8 cellular contexts compared by ENCODE assay signal in genomic region chr18:22813648-22814328, GRCh38.
DNase-seq lines count a peak whose midpoint lies in the region; ATAC-seq and TF ChIP-seq lines count a peak whose summit lies in the region.

No MANE protein-coding gene starts in this region.

- no peaks in the 10 kb centered on the region for H3K4me1 Mint-ChIP-seq in T-helper 2 cell treated with Interferon-gamma antibody and Interleukin-4, amounts not matched to agents 5 μg/mL and 100 μg/mL, for 36 hours (ENCODE audit: low read depth)

- peak; percentile 58 to 72 (median 65) for TF ChIP-seq CTCF in uterus (IDR thresholded peaks at IDR 0.05)

- no peak overlapping the region for H3K4me3 ChIP-seq in uterus

- H3K27me3 ChIP-seq in uterus: no peaks in the 10 kb centered on the region

- H3K4me1 ChIP-seq in uterus: no peaks in the 10 kb centered on the region

- peak; percentile 40 for DNase-seq in NCI-H2196 (lab: John Stamatoyannopoulos, UW; ENCODE audit: unreplicated experiment)
- no peak for DNase-seq in NCI-H2196 treated with DMSO at 0.1 percent for 48 hours (lab: John Stamatoyannopoulos, UW; ENCODE audit: unreplicated experiment)
- DNase-seq in SK-N-DZ (ENCODE audit: low spot score): peak; percentile 27
- DNase-seq in left ventricle myocardium superior: no peak
- no peak for DNase-seq in uterus
- no peak for DNase-seq in T-helper 2 cell treated with Interferon-gamma antibody and Interleukin-4, amounts not matched to agents 5 μg/mL and 100 μg/mL, for 36 hours (ENCODE audit: low spot score)

- no peak overlapping the region for H3K4me3 Mint-ChIP-seq in T-helper 2 cell treated with Interferon-gamma antibody and Interleukin-4, amounts not matched to agents 5 μg/mL and 100 μg/mL, for 36 hours

- no peaks in the 10 kb centered on the region for H3K9me3 ChIP-seq in uterus

- no peak for TF ChIP-seq POLR2A in uterus (IDR thresholded peaks at IDR 0.05)

- peaks cover 24% of the 10 kb centered on the region for H3K27me3 Mint-ChIP-seq in T-helper 2 cell treated with Interferon-gamma antibody and Interleukin-4, amounts not matched to agents 5 μg/mL and 100 μg/mL, for 36 hours (ENCODE audit: low read depth)

- ATAC-seq in HG03175 (IDR thresholded peaks at IDR 0.05; ENCODE audit: unreplicated experiment) (peak; percentile 50), left ventricle myocardium superior (peak; percentile 40)
- no peak for ATAC-seq in activated CD4-positive, CD25-positive, alpha-beta regulatory T cell treated with anti-CD3 and anti-CD28 coated beads, Interleukin-2, amount 50 U/mL, for 24 hours

- intact Hi-C loops in left ventricle myocardium superior (cut with micrococcal nuclease) (no loop called here), uterus (cut with DNase I; ENCODE audit: low total_unique reads) (loop anchor here (10.0 kb wide), 1 partner anchor 171 kb away; no protein-coding TSS in a partner anchor)

- no peak overlapping the region for H3K27ac Mint-ChIP-seq in T-helper 2 cell treated with Interferon-gamma antibody and Interleukin-4, amounts not matched to agents 5 μg/mL and 100 μg/mL, for 36 hours

- H3K9me3 Mint-ChIP-seq in T-helper 2 cell treated with Interferon-gamma antibody and Interleukin-4, amounts not matched to agents 5 μg/mL and 100 μg/mL, for 36 hours: no peaks in the 10 kb centered on the region

- H3K36me3 ChIP-seq in uterus: no peaks in the 10 kb centered on the region

- H3K36me3 Mint-ChIP-seq in T-helper 2 cell treated with Interferon-gamma antibody and Interleukin-4, amounts not matched to agents 5 μg/mL and 100 μg/mL, for 36 hours (ENCODE audit: low read depth): no peaks in the 10 kb centered on the region

- H3K27ac ChIP-seq in uterus: peak overlapping the region in 1 of 2 donors; percentile 15

Comparison
In these comparisons a context has a peak if more than half of its experiments do, and no peak if none do; other contexts are left out.
1. DNase-seq: peak in NCI-H2196 (single experiment) and SK-N-DZ (single experiment); none in NCI-H2196 treated with DMSO at 0.1 percent for 48 hours (single experiment), left ventricle myocardium superior (single experiment), uterus (0 of 2) and T-helper 2 cell treated with Interferon-gamma antibody and Interleukin-4, amounts not matched to agents 5 μg/mL and 100 μg/mL, for 36 hours (single experiment).
2. ATAC-seq: peak in HG03175 (single experiment) and left ventricle myocardium superior (single experiment); none in activated CD4-positive, CD25-positive, alpha-beta regulatory T cell treated with anti-CD3 and anti-CD28 coated beads, Interleukin-2, amount 50 U/mL, for 24 hours (0 of 2).